1 cellular context compared by ENCODE assay signal in the genomic region with DNA sequence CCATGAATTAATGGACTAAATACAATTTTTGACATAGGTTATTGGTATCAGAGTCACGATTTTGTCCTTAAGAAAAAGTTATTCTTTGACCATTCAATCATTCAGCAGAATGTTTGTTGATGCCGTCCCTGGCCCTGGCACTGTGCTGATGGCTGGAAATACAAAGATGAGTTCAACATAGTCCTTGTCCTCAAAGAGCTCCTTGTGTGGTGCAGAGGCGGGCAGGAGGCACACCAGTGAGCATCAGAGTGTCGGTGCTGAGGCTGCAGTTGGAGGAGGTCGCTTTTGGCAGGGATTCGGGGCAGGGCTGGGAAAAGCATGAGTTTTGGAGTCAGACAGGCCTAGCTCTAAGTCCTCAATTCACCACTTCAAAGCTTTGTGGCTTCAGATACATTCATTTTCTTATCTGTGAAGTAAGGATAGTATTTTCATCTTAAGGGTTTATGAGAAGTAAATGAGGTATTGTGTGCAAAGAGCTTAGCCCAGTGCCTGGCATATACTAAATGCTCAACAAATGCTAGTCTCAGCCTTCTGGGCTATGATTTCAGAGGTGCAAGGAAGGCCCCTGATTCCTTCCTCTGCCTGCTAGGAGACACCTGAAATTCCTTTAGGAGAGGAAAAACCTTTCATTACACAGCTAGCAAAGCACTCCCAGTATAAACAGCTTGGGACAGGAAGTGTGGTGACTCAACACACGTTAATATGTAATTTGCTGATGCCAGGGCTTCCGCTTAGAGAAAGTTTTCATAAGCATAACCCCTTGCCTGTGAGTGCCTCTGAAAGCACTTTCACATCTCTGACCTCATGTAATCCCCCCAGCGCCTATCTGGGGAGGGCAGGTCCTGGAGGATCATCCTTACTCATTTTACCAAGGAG.
A peak's percentile ranks its signal among the peaks of the same experiment; 100 is the strongest.
TF ChIP-seq lines count a peak whose summit lies in the region.

No MANE protein-coding gene starts in this region.

TF ChIP-seq in HepG2, 621 proteins besides CTCF, POLR2A, EP300 and RAD21 (continued from another document and continues in another):
- TF ChIP-seq, protein P1, sequence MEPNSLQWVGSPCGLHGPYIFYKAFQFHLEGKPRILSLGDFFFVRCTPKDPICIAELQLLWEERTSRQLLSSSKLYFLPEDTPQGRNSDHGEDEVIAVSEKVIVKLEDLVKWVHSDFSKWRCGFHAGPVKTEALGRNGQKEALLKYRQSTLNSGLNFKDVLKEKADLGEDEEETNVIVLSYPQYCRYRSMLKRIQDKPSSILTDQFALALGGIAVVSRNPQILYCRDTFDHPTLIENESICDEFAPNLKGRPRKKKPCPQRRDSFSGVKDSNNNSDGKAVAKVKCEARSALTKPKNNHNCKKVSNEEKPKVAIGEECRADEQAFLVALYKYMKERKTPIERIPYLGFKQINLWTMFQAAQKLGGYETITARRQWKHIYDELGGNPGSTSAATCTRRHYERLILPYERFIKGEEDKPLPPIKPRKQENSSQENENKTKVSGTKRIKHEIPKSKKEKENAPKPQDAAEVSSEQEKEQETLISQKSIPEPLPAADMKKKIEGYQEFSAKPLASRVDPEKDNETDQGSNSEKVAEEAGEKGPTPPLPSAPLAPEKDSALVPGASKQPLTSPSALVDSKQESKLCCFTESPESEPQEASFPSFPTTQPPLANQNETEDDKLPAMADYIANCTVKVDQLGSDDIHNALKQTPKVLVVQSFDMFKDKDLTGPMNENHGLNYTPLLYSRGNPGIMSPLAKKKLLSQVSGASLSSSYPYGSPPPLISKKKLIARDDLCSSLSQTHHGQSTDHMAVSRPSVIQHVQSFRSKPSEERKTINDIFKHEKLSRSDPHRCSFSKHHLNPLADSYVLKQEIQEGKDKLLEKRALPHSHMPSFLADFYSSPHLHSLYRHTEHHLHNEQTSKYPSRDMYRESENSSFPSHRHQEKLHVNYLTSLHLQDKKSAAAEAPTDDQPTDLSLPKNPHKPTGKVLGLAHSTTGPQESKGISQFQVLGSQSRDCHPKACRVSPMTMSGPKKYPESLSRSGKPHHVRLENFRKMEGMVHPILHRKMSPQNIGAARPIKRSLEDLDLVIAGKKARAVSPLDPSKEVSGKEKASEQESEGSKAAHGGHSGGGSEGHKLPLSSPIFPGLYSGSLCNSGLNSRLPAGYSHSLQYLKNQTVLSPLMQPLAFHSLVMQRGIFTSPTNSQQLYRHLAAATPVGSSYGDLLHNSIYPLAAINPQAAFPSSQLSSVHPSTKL (CRISPR knock-in tag; IDR thresholded peaks at IDR 0.05) = peak; percentile 56
- TF ChIP-seq NFKBIZ (CRISPR knock-in tag; IDR thresholded peaks at IDR 0.05) (no peak), ZNF761 (CRISPR knock-in tag; conservative IDR thresholded peaks at IDR 0.05) (no peak), MATR3 (CRISPR knock-in tag; IDR thresholded peaks at IDR 0.05) (no peak), KLF13 (CRISPR knock-in tag; IDR thresholded peaks at IDR 0.05) (no peak), PLRG1 (conservative IDR thresholded peaks at IDR 0.05) (no peak), ZNF484 (CRISPR knock-in tag; IDR thresholded peaks at IDR 0.05; ENCODE audit: borderline replicate concordance, low read depth) (no peak), ZNF781 (CRISPR knock-in tag; IDR thresholded peaks at IDR 0.05; ENCODE audit: borderline replicate concordance, not compliant biosample characterization) (no peak), ELF1 (CRISPR knock-in tag; IDR thresholded peaks at IDR 0.05) (peak; percentile 56), SMAD9 (CRISPR knock-in tag; IDR thresholded peaks at IDR 0.05) (no peak), ZKSCAN5 (CRISPR knock-in tag; IDR thresholded peaks at IDR 0.05) (no peak), GATAD2A (CRISPR knock-in tag; IDR thresholded peaks at IDR 0.05) (peak; percentile 29; the same call in 1 of the 2 replicates), PHF5A (CRISPR knock-in tag; IDR thresholded peaks at IDR 0.05; ENCODE audit: low read depth, unreplicated experiment) (no peak), SYNCRIP (IDR thresholded peaks at IDR 0.05; ENCODE audit: insufficient read depth, low read depth, low read length) (no peak), PAF1 (CRISPR knock-in tag; IDR thresholded peaks at IDR 0.05) (no peak), FOXO1 (CRISPR knock-in tag; IDR thresholded peaks at IDR 0.05) (no peak), ZNF614 (CRISPR knock-in tag; IDR thresholded peaks at IDR 0.05; ENCODE audit: borderline replicate concordance) (peak; percentile 63; the same call in 1 of the 2 replicates), ZFP36L1 (CRISPR knock-in tag; IDR thresholded peaks at IDR 0.05) (no peak), BRCA1 (CRISPR knock-in tag; IDR thresholded peaks at IDR 0.05) (no peak), FOXJ3 (CRISPR knock-in tag; IDR thresholded peaks at IDR 0.05; ENCODE audit: borderline replicate concordance) (no peak), HMG20A (CRISPR knock-in tag; IDR thresholded peaks at IDR 0.05; ENCODE audit: borderline replicate concordance) (no peak; the same call in 1 of the 2 replicates), ZBTB7B (CRISPR knock-in tag; IDR thresholded peaks at IDR 0.05) (no peak), EED (CRISPR knock-in tag; IDR thresholded peaks at IDR 0.05) (no peak), ATF7 (IDR thresholded peaks at IDR 0.05) (no peak), ATF7 (CRISPR knock-in tag; IDR thresholded peaks at IDR 0.05) (no peak), ZSCAN20 (CRISPR knock-in tag; IDR thresholded peaks at IDR 0.05; ENCODE audit: borderline replicate concordance) (no peak)
- TF ChIP-seq, protein P2, sequence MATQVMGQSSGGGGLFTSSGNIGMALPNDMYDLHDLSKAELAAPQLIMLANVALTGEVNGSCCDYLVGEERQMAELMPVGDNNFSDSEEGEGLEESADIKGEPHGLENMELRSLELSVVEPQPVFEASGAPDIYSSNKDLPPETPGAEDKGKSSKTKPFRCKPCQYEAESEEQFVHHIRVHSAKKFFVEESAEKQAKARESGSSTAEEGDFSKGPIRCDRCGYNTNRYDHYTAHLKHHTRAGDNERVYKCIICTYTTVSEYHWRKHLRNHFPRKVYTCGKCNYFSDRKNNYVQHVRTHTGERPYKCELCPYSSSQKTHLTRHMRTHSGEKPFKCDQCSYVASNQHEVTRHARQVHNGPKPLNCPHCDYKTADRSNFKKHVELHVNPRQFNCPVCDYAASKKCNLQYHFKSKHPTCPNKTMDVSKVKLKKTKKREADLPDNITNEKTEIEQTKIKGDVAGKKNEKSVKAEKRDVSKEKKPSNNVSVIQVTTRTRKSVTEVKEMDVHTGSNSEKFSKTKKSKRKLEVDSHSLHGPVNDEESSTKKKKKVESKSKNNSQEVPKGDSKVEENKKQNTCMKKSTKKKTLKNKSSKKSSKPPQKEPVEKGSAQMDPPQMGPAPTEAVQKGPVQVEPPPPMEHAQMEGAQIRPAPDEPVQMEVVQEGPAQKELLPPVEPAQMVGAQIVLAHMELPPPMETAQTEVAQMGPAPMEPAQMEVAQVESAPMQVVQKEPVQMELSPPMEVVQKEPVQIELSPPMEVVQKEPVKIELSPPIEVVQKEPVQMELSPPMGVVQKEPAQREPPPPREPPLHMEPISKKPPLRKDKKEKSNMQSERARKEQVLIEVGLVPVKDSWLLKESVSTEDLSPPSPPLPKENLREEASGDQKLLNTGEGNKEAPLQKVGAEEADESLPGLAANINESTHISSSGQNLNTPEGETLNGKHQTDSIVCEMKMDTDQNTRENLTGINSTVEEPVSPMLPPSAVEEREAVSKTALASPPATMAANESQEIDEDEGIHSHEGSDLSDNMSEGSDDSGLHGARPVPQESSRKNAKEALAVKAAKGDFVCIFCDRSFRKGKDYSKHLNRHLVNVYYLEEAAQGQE (IDR thresholded peaks at IDR 0.05; ENCODE audit: borderline replicate concordance in 1 of 2, low read depth in 1 of 2, low read length in 2 of 2) = no peak
- TF ChIP-seq, protein P3, sequence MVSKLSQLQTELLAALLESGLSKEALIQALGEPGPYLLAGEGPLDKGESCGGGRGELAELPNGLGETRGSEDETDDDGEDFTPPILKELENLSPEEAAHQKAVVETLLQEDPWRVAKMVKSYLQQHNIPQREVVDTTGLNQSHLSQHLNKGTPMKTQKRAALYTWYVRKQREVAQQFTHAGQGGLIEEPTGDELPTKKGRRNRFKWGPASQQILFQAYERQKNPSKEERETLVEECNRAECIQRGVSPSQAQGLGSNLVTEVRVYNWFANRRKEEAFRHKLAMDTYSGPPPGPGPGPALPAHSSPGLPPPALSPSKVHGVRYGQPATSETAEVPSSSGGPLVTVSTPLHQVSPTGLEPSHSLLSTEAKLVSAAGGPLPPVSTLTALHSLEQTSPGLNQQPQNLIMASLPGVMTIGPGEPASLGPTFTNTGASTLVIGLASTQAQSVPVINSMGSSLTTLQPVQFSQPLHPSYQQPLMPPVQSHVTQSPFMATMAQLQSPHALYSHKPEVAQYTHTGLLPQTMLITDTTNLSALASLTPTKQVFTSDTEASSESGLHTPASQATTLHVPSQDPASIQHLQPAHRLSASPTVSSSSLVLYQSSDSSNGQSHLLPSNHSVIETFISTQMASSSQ (IDR thresholded peaks at IDR 0.05; ENCODE audit: low read depth) = peak; percentile 63
- TF ChIP-seq, protein P3 (CRISPR knock-in tag; IDR thresholded peaks at IDR 0.05; ENCODE audit: borderline replicate concordance) = no peak
- TF ChIP-seq, protein P4, sequence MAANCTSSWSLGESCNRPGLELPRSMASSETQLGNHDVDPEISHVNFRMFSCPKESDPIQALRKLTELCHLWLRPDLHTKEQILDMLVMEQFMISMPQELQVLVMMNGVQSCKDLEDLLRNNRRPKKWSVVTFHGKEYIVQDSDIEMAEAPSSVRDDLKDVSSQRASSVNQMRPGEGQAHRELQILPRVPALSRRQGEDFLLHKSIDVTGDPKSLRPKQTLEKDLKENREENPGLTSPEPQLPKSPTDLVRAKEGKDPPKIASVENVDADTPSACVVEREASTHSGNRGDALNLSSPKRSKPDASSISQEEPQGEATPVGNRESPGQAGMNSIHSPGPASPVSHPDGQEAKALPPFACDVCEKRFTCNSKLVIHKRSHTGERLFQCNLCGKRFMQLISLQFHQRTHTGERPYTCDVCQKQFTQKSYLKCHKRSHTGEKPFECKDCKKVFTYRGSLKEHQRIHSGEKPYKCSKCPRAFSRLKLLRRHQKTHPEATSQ (CRISPR knock-in tag; IDR thresholded peaks at IDR 0.05; ENCODE audit: borderline replicate concordance) = no peak
- TF ChIP-seq, protein P5, sequence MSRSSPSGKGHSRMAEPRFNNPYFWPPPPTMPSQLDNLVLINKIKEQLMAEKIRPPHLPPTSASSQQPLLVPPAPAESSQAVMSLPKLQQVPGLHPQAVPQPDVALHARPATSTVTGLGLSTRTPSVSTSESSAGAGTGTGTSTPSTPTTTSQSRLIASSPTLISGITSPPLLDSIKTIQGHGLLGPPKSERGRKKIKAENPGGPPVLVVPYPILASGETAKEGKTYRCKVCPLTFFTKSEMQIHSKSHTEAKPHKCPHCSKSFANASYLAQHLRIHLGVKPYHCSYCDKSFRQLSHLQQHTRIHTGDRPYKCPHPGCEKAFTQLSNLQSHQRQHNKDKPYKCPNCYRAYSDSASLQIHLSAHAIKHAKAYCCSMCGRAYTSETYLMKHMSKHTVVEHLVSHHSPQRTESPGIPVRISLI (CRISPR knock-in tag; IDR thresholded peaks at IDR 0.05; ENCODE audit: borderline replicate concordance) = no peak
- TF ChIP-seq, protein P6, sequence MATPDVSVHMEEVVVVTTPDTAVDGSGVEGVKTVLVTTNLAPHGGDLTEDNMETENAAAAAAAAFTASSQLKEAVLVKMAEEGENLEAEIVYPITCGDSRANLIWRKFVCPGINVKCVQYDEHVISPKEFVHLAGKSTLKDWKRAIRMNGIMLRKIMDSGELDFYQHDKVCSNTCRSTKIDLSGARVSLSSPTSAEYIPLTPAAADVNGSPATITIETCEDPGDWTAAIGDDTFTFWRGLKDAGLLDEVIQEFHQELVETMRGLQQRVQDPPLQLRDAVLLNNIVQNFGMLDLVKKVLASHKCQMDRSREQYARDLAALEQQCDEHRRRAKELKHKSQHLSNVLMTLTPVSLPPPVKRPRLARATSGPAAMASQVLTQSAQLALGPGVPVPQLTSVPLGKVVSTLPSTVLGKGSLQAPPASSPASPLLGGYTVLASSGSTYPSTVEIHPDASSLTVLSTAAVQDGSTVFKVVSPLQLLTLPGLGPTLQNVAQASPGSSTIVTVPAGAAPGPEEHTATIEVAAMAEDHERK (CRISPR knock-in tag; IDR thresholded peaks at IDR 0.05; ENCODE audit: low read depth) = no peak
- TF ChIP-seq, protein P7, sequence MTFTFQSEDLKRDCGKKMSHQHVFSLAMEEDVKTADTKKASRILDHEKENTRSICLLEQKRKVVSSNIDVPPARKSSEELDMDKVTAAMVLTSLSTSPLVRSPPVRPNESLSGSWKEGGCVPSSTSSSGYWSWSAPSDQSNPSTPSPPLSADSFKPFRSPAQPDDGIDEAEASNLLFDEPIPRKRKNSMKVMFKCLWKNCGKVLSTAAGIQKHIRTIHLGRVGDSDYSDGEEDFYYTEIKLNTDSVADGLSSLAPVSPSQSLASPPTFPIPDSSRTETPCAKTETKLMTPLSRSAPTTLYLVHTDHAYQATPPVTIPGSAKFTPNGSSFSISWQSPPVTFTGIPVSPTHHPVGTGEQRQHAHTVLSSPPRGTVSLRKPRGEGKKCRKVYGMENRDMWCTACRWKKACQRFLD (CRISPR knock-in tag; IDR thresholded peaks at IDR 0.05; ENCODE audit: borderline replicate concordance) = no peak
- TF ChIP-seq, protein P8, sequence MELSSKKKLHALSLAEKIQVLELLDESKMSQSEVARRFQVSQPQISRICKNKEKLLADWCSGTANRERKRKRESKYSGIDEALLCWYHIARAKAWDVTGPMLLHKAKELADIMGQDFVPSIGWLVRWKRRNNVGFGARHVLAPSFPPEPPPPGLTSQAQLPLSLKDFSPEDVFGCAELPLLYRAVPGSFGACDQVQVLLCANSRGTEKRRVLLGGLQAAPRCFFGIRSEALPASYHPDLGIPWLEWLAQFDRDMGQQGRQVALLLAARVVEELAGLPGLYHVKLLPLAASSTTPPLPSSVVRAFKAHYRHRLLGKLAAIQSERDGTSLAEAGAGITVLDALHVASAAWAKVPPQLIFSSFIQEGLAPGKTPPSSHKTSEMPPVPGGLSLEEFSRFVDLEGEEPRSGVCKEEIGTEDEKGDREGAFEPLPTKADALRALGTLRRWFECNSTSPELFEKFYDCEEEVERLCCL (CRISPR knock-in tag; IDR thresholded peaks at IDR 0.05; ENCODE audit: borderline replicate concordance) = no peak
- TF ChIP-seq, protein P9, sequence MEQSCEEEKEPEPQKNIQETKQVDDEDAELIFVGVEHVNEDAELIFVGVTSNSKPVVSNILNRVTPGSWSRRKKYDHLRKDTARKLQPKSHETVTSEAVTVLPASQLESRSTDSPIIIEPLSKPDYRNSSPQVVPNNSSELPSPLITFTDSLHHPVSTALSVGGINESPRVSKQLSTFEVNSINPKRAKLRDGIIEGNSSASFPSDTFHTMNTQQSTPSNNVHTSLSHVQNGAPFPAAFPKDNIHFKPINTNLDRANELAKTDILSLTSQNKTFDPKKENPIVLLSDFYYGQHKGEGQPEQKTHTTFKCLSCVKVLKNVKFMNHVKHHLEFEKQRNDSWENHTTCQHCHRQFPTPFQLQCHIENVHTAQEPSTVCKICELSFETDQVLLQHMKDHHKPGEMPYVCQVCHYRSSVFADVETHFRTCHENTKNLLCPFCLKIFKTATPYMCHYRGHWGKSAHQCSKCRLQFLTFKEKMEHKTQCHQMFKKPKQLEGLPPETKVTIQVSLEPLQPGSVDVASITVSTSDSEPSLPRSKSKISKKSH (CRISPR knock-in tag; IDR thresholded peaks at IDR 0.05; ENCODE audit: borderline replicate concordance) = no peak
